Comparison of ENCODE assay signal across 8 cellular contexts in genomic region chr19:12064266-12065099, GRCh38.
DNase-seq lines count a peak whose midpoint lies in the region; ATAC-seq lines count a peak whose summit lies in the region.

Gene ZNF844 (plus strand): TSS chr19:12064731. CDS start chr19:12064874, 143 bp downstream.

- peaks cover 24% of the 10 kb centered on the region for H3K4me1 Mint-ChIP-seq in dendritic cell treated with granulocyte-macrophage colony-stimulating factor and Interleukin-4, amounts not matched to agents 40 ng/mL and 50 ng/mL, for 4 days (ENCODE audit: low read depth)

- peak within 1 kb of the TSS; percentile 92 for H3K4me3 Mint-ChIP-seq in dendritic cell treated with granulocyte-macrophage colony-stimulating factor and Interleukin-4, amounts not matched to agents 40 ng/mL and 50 ng/mL, for 4 days

- ATAC-seq in GM21786 (IDR thresholded peaks at IDR 0.05; ENCODE audit: unreplicated experiment) (peak; percentile 78), GM19035 (IDR thresholded peaks at IDR 0.05; ENCODE audit: unreplicated experiment) (no peak)

- peak within 1 kb of the TSS; percentile 96 for H3K27ac Mint-ChIP-seq in dendritic cell treated with granulocyte-macrophage colony-stimulating factor and Interleukin-4, amounts not matched to agents 40 ng/mL and 50 ng/mL, for 4 days

- peaks cover 30% of the 10 kb centered on the region for H3K9me3 Mint-ChIP-seq in dendritic cell treated with granulocyte-macrophage colony-stimulating factor and Interleukin-4, amounts not matched to agents 40 ng/mL and 50 ng/mL, for 4 days

- no peaks in the 10 kb centered on the region for H3K27me3 Mint-ChIP-seq in dendritic cell treated with granulocyte-macrophage colony-stimulating factor and Interleukin-4, amounts not matched to agents 40 ng/mL and 50 ng/mL, for 4 days

- peak; percentile 93 for DNase-seq in DMS 273 (lab: John Stamatoyannopoulos, UW; ENCODE audit: unreplicated experiment)
- DNase-seq in NCI-H146 treated with DMSO at 0.1 percent for 48 hours (lab: John Stamatoyannopoulos, UW; ENCODE audit: unreplicated experiment): peak; percentile 87
- DNase-seq in activated CD4-positive, alpha-beta T cell treated with anti-CD3 and anti-CD28 coated beads, Interleukin-2, amount 50 U/mL, for 1 hour: peak; percentile 67
- DNase-seq in left kidney (ENCODE audit: low read depth, low spot score): peak; percentile 98
- DNase-seq in stimulated activated CD4-positive, alpha-beta T cell treated with anti-CD3 and anti-CD28 coated beads, Interleukin-1b, Interleukin-23, amount 100 ng/mL, for 1 hour (ENCODE audit: low read depth in 2 of 2): peak; percentile 39 to 57

- peaks cover 48% of the 10 kb centered on the region for H3K36me3 Mint-ChIP-seq in dendritic cell treated with granulocyte-macrophage colony-stimulating factor and Interleukin-4, amounts not matched to agents 40 ng/mL and 50 ng/mL, for 4 days (ENCODE audit: low read depth)

- intact Hi-C loops in dendritic cell treated with granulocyte-macrophage colony-stimulating factor and Interleukin-4, amounts not matched to agents 40 ng/mL and 50 ng/mL, for 4 days (cut with micrococcal nuclease): loop anchor here (1.0 to 2.0 kb wide), 2 partner anchors 28 to 29 kb away; partner anchors contain the start of gene ZNF433

Comparison
In these comparisons a context has a peak if more than half of its experiments do, and no peak if none do; other contexts are left out.
1. DNase-seq: peak in every context shown above with its lines; median percentile 98 in left kidney; 93 in DMS 273; 87 in NCI-H146 treated with DMSO at 0.1 percent for 48 hours; 67 in activated CD4-positive, alpha-beta T cell treated with anti-CD3 and anti-CD28 coated beads, Interleukin-2, amount 50 U/mL, for 1 hour; 48 in stimulated activated CD4-positive, alpha-beta T cell treated with anti-CD3 and anti-CD28 coated beads, Interleukin-1b, Interleukin-23, amount 100 ng/mL, for 1 hour.